ENCODE assay signal across 36 cellular contexts in genomic region chr11:131136476-131136875, GRCh38.
A peak's percentile ranks its signal among the peaks of the same experiment; 100 is the strongest.
DNase-seq lines count a peak whose midpoint lies in the region; FAIRE-seq and TF ChIP-seq lines count a peak whose summit lies in the region.
"Had no signal": no experiment of that assay in that cellular context is flagged by ENCODE, and none has a peak within 500 bp of the region (broad histone marks: within the 10 kb centered on the region; RNA-seq: fewer than 3 reads in every experiment).

No MANE protein-coding gene starts in this region.

- H3K36me3 Mint-ChIP-seq in astrocyte (ENCODE audit: low read depth, unreplicated experiment): no peaks in the 10 kb centered on the region
- H3K36me3 Mint-ChIP-seq: activated naive CD4-positive, alpha-beta T cell treated with anti-CD3 and anti-CD28 coated beads, Interleukin-2, amount 50 U/mL, for 24 hours; CD4-positive, CD25-positive, alpha-beta regulatory T cell; memory B cell; stimulated activated naive B cell treated with anti-CD40 and anti-IgM and Interleukin-4, amounts not matched to agents 10 μg/mL and 1 μg/mL and 100 μg/mL, for 72 hours had no signal

- no peak for TF ChIP-seq CTCF in astrocyte (IDR thresholded peaks at IDR 0.05; ENCODE audit: insufficient read depth, low read depth, low read length)
- no peak for TF ChIP-seq CTCF in foreskin fibroblast (IDR thresholded peaks at IDR 0.05; ENCODE audit: low read depth, low read length)

- peak overlapping the region; percentile 29 for H3K27ac Mint-ChIP-seq in astrocyte (ENCODE audit: unreplicated experiment)
- H3K27ac Mint-ChIP-seq: activated CD8-positive, alpha-beta T cell treated with anti-CD3 and anti-CD28 coated beads for 36 hours; activated naive CD4-positive, alpha-beta T cell treated with anti-CD3 and anti-CD28 coated beads, Interleukin-2, amount 50 U/mL, for 24 hours; CD4-positive, CD25-positive, alpha-beta regulatory T cell; memory B cell; stimulated activated naive B cell treated with anti-CD40 and anti-IgM and Interleukin-4, amounts not matched to agents 10 μg/mL and 1 μg/mL and 100 μg/mL, for 72 hours; T-helper 17 cell had no signal

- no peak overlapping the region for H2BK120ac ChIP-seq in mesendoderm (ENCODE audit: low read depth, low read length)

- no CpG with 5 or more reads among the region's 1 CpG for WGBS in mesendoderm (ENCODE audit: extremely low coverage, insufficient coverage, low lambda C conversion rate)

- H3K27me3 ChIP-seq in astrocyte (ENCODE audit: insufficient read depth, low read length) (peaks cover 3% of the 10 kb centered on the region), mesendoderm (ENCODE audit: insufficient read depth, low read length, poor library complexity) (no peaks in the 10 kb centered on the region)
- H3K27me3 ChIP-seq: colonic mucosa, gastrocnemius medialis, hepatocyte, pancreas had no signal

- H3K9me3 Mint-ChIP-seq in astrocyte (ENCODE audit: unreplicated experiment): peaks cover 5% of the 10 kb centered on the region
- H3K9me3 Mint-ChIP-seq: activated CD8-positive, alpha-beta T cell treated with anti-CD3 and anti-CD28 coated beads for 36 hours; activated naive CD4-positive, alpha-beta T cell treated with anti-CD3 and anti-CD28 coated beads, Interleukin-2, amount 50 U/mL, for 24 hours; stimulated activated naive B cell treated with anti-CD40 and anti-IgM and Interleukin-4, amounts not matched to agents 10 μg/mL and 1 μg/mL and 100 μg/mL, for 72 hours had no signal

- no peak overlapping the region for H2BK5ac ChIP-seq in mesendoderm (ENCODE audit: low read length)

- no peak overlapping the region for H3K4ac ChIP-seq in mesendoderm (ENCODE audit: low read depth, low read length)

- no peak for FAIRE-seq in astrocyte (lab: Jason Lieb, UNC)
- FAIRE-seq: H54, pancreas, small intestine had no signal

- no peak overlapping the region for H3K18ac ChIP-seq in mesendoderm (ENCODE audit: low read length)

- H3K27ac ChIP-seq in astrocyte (ENCODE audit: low read depth, low read length) (no peak overlapping the region), mesendoderm (ENCODE audit: low read depth, low read length) (no peak overlapping the region)
- H3K27ac ChIP-seq: 22Rv1, colonic mucosa, gastrocnemius medialis, hepatocyte, HL-60, pancreas had no signal

- no peaks in the 10 kb centered on the region for H3K79me2 ChIP-seq in astrocyte (ENCODE audit: insufficient read depth, low read length)
- H3K79me2 ChIP-seq in mesendoderm (ENCODE audit: control insufficient read depth, insufficient read depth, low read length): no peaks in the 10 kb centered on the region
- H3K79me2 ChIP-seq: hepatocyte had no signal

- H4K5ac ChIP-seq in mesendoderm (ENCODE audit: low read length): no peak overlapping the region

- H3K9ac ChIP-seq in astrocyte (ENCODE audit: low read length) (no peak overlapping the region), mesendoderm (ENCODE audit: low read length) (no peak overlapping the region)

- no peaks in the 10 kb centered on the region for H3K79me1 ChIP-seq in mesendoderm (ENCODE audit: low read length)

- H3K27me3 Mint-ChIP-seq in astrocyte (ENCODE audit: low read depth, unreplicated experiment): peaks cover 26% of the 10 kb centered on the region
- H3K27me3 Mint-ChIP-seq: CD4-positive, CD25-positive, alpha-beta regulatory T cell; stimulated activated naive B cell treated with anti-CD40 and anti-IgM and Interleukin-4, amounts not matched to agents 10 μg/mL and 1 μg/mL and 100 μg/mL, for 72 hours; T-helper 17 cell had no signal

- no peak overlapping the region for H3K4me3 ChIP-seq in astrocyte (ENCODE audit: insufficient read depth, low read depth, low read length)
- no peak overlapping the region for H3K4me3 ChIP-seq in foreskin fibroblast (ENCODE audit: low read depth in 1 of 2, low read length in 2 of 2)
- no peak overlapping the region for H3K4me3 ChIP-seq in mesendoderm (ENCODE audit: low read length)
- H3K4me3 ChIP-seq: colonic mucosa, gastrocnemius medialis, hepatocyte, pancreas had no signal

- no peak overlapping the region for H3K23ac ChIP-seq in mesendoderm (ENCODE audit: low read length)

- no peak overlapping the region for H2BK15ac ChIP-seq in mesendoderm (replicated peaks; ENCODE audit: low read depth)

- H3K4me1 ChIP-seq in astrocyte (ENCODE audit: insufficient read depth, low read length) (peaks cover 7% of the 10 kb centered on the region), mesendoderm (ENCODE audit: control insufficient read depth, low read depth, low read length) (no peaks in the 10 kb centered on the region)
- H3K4me1 ChIP-seq: colonic mucosa, gastrocnemius medialis, pancreas had no signal

- H3K9me3 ChIP-seq in astrocyte (ENCODE audit: insufficient read depth, low read depth, low read length): no peaks in the 10 kb centered on the region
- H3K9me3 ChIP-seq: colonic mucosa, gastrocnemius medialis, pancreas had no signal

- no peaks in the 10 kb centered on the region for H4K20me1 ChIP-seq in astrocyte (ENCODE audit: insufficient read depth, low read length)

- no peak overlapping the region for H3K4me3 Mint-ChIP-seq in astrocyte (ENCODE audit: unreplicated experiment)
- H3K4me3 Mint-ChIP-seq: activated CD8-positive, alpha-beta T cell treated with anti-CD3 and anti-CD28 coated beads for 36 hours; activated naive CD4-positive, alpha-beta T cell treated with anti-CD3 and anti-CD28 coated beads, Interleukin-2, amount 50 U/mL, for 24 hours; CD4-positive, CD25-positive, alpha-beta regulatory T cell; memory B cell; stimulated activated naive B cell treated with anti-CD40 and anti-IgM and Interleukin-4, amounts not matched to agents 10 μg/mL and 1 μg/mL and 100 μg/mL, for 72 hours; T-helper 17 cell had no signal

- H3K56ac ChIP-seq in mesendoderm (ENCODE audit: low read length): no peak overlapping the region

- peaks cover 11% of the 10 kb centered on the region for H3K4me1 Mint-ChIP-seq in astrocyte (ENCODE audit: low read depth, unreplicated experiment)
- H3K4me1 Mint-ChIP-seq: activated naive CD4-positive, alpha-beta T cell treated with anti-CD3 and anti-CD28 coated beads, Interleukin-2, amount 50 U/mL, for 24 hours; CD4-positive, CD25-positive, alpha-beta regulatory T cell; memory B cell; stimulated activated naive B cell treated with anti-CD40 and anti-IgM and Interleukin-4, amounts not matched to agents 10 μg/mL and 1 μg/mL and 100 μg/mL, for 72 hours; T-helper 17 cell had no signal

- peak overlapping the region; percentile 31 for H3K4me2 ChIP-seq in astrocyte (ENCODE audit: low read length)
- no peak overlapping the region for H3K4me2 ChIP-seq in mesendoderm (ENCODE audit: low read length)
- H3K4me2 ChIP-seq: hepatocyte had no signal

- no peak overlapping the region for H4K8ac ChIP-seq in mesendoderm (ENCODE audit: low read depth, low read length)

- no peak overlapping the region for H2AK5ac ChIP-seq in mesendoderm (ENCODE audit: low read length)

- H2AFZ ChIP-seq in astrocyte (ENCODE audit: low read depth, low read length): no peak overlapping the region
- H2AFZ ChIP-seq: hepatocyte had no signal

- DNase-seq in NCI-H82 (lab: John Stamatoyannopoulos, UW) (peak; percentile 41), NCI-H82 treated with DMSO at 0.1 percent for 48 hours (lab: John Stamatoyannopoulos, UW; ENCODE audit: unreplicated experiment) (no peak), astrocyte (ENCODE audit: low read depth) (peak; percentile 5), foreskin fibroblast (peak; percentile 7 to 56), foreskin melanocyte (no peak), mesendoderm (no peak), OCI-M1 (lab: John Stamatoyannopoulos, UW) (no peak)
- no peak for DNase-seq in activated CD4-positive, CD25-positive, alpha-beta regulatory T cell treated with anti-CD3 and anti-CD28 coated beads, Interleukin-2, amount 50 U/mL, for 72 hours
- DNase-seq: activated CD8-positive, alpha-beta memory T cell treated with anti-CD3 and anti-CD28 coated beads, Interleukin-2, amount 50 U/mL, for 48 hours; activated CD8-positive, alpha-beta T cell treated with anti-CD3 and anti-CD28 coated beads for 36 hours; amygdala; Calu3; CD4-positive, CD25-positive, alpha-beta regulatory T cell; colonic mucosa; DMS79 treated with DMSO at 0.1 percent for 48 hours; effector CD4-positive, alpha-beta T cell; gastrocnemius medialis; Karpas-422; left colon; MV-4-11; NCI-H1436; NCI-H2081; NCI-H524 treated with DMSO at 0.1 percent for 48 hours; NK-92 treated with Interleukin-12 subunit alpha and Interleukin-12 subunit beta, amount 100 ng/mL, for 24 hours; pancreas; small intestine; stimulated activated naive B cell treated with anti-CD40 and anti-IgM and Interleukin-4, amounts not matched to agents 10 μg/mL and 1 μg/mL and 100 μg/mL, for 72 hours; substantia nigra; T-helper 17 cell; trophoblast cell had no signal

- H3K36me3 ChIP-seq in astrocyte (ENCODE audit: insufficient read depth, low read length) (no peaks in the 10 kb centered on the region), mesendoderm (ENCODE audit: control insufficient read depth, insufficient read depth, low read length) (no peaks in the 10 kb centered on the region)
- H3K36me3 ChIP-seq: colonic mucosa, gastrocnemius medialis, pancreas had no signal

Comparison
In these comparisons a context has a peak if more than half of its experiments do, and no peak if none do; other contexts are left out.
1. DNase-seq: peak in NCI-H82 (single experiment), astrocyte (single experiment) and foreskin fibroblast (2 of 2); none in NCI-H82 treated with DMSO at 0.1 percent for 48 hours (single experiment), activated CD4-positive, CD25-positive, alpha-beta regulatory T cell treated with anti-CD3 and anti-CD28 coated beads, Interleukin-2, amount 50 U/mL, for 72 hours (single experiment), foreskin melanocyte (single experiment), mesendoderm (single experiment) and OCI-M1 (single experiment).